In genomic region chr3:24952388-24952787, GRCh38 we compare ENCODE assay signal across 15 cellular contexts.
"Had no signal": no experiment of that assay in that cellular context is flagged by ENCODE, and none has a peak within 500 bp of the region (broad histone marks: within the 10 kb centered on the region; RNA-seq: fewer than 3 reads in every experiment).

No MANE protein-coding gene starts in this region.

- DNase-seq: activated B cell treated with CpG ODN at 0.5 μM for 24 hours; activated CD4-positive, alpha-beta T cell treated with anti-CD3 and anti-CD28 coated beads, Interleukin-2, amount 10 ng/mL, durations not matched to agents 24 days and 14 days; activated naive CD4-positive, alpha-beta T cell treated with anti-CD3 and anti-CD28 coated beads, Interleukin-2, amount 10 ng/mL, durations not matched to agents 7 days and 5 days; cortex of kidney; effector memory CD4-positive, alpha-beta T cell; hippocampal formation; islet precursor cell; mammary epithelial cell; natural killer cell; psoas muscle; spleen; stimulated activated CD4-positive, alpha-beta T cell treated with anti-CD3 and anti-CD28 coated beads, Interleukin-1b, Interleukin-23, amount 100 ng/mL, for 48 hours had no signal

- ATAC-seq: left lobe of liver; natural killer cell; psoas muscle; sciatic nerve; stimulated activated memory B cell treated with anti-CD40 and anti-IgM and Interleukin-4, amounts not matched to agents 10 μg/mL and 1 μg/mL and 100 μg/mL, for 72 hours had no signal
